ENCODE assay signal across 17 cellular contexts in genomic region chr2:175627405-175627804, GRCh38.
"Had no signal": no experiment of that assay in that cellular context is flagged by ENCODE, and none has a peak within 500 bp of the region (broad histone marks: within the 10 kb centered on the region; RNA-seq: fewer than 3 reads in every experiment).

No MANE protein-coding gene starts in this region.

- H3K36me3 ChIP-seq: esophagus squamous epithelium, gastrocnemius medialis, tibial nerve had no signal

- H3K9me3 Mint-ChIP-seq: effector memory CD8-positive, alpha-beta T cell had no signal

- DNase-seq: activated CD4-positive, alpha-beta T cell treated with anti-CD3 and anti-CD28 coated beads, Interleukin-2, amount 50 U/mL, for 4 hours; activated gamma-delta T cell treated with Interleukin-2 at 50 U/mL for 16 hours; amygdala; effector memory CD8-positive, alpha-beta T cell; esophagus squamous epithelium; gastrocnemius medialis; head of caudate nucleus; kidney glomerular epithelial cell; left ventricle myocardium superior; nephron progenitor cell; occipital lobe; posterior cingulate gyrus; stimulated activated CD4-positive, alpha-beta T cell treated with anti-CD3 and anti-CD28 coated beads, Interleukin-2, amount 100 ng/mL, for 24 hours; stimulated activated naive CD8-positive, alpha-beta T cell treated with anti-CD3 and anti-CD28 coated beads, Interleukin-15, Interleukin-2, amounts not matched to agents 100 U/mL and 50 U/mL, for 24 hours; T-helper 2 cell had no signal

- H3K27me3 ChIP-seq: esophagus squamous epithelium, gastrocnemius medialis, tibial nerve had no signal

- H3K36me3 Mint-ChIP-seq: activated naive CD8-positive, alpha-beta T cell had no signal

- H3K4me3 ChIP-seq: esophagus squamous epithelium, gastrocnemius medialis, tibial nerve had no signal

- ATAC-seq: effector memory CD8-positive, alpha-beta T cell; gastrocnemius medialis; left ventricle myocardium superior; stimulated activated naive CD8-positive, alpha-beta T cell treated with anti-CD3 and anti-CD28 coated beads, Interleukin-15, Interleukin-2, amounts not matched to agents 100 U/mL and 50 U/mL, for 24 hours had no signal

- H3K4me3 Mint-ChIP-seq: activated naive CD8-positive, alpha-beta T cell; effector memory CD8-positive, alpha-beta T cell; nephron progenitor cell had no signal

- H3K27ac ChIP-seq: esophagus squamous epithelium, gastrocnemius medialis, tibial nerve had no signal

- H3K27ac Mint-ChIP-seq: activated naive CD8-positive, alpha-beta T cell; effector memory CD8-positive, alpha-beta T cell; nephron progenitor cell had no signal

- H3K4me1 ChIP-seq: esophagus squamous epithelium, gastrocnemius medialis, tibial nerve had no signal

- H3K9me3 ChIP-seq: esophagus squamous epithelium, gastrocnemius medialis, tibial nerve had no signal
